In genomic region chr10:51023611-51024010, GRCh38 we compare ENCODE assay signal across 20 cellular contexts. TPM values are rescaled to one million over a fixed set of nuclear protein-coding genes. Genes with fewer than 3 reads are reported as not detected.
A peak's percentile ranks its signal among the peaks of the same experiment; 100 is the strongest.
DNase-seq lines count a peak whose midpoint lies in the region; ATAC-seq and TF ChIP-seq lines count a peak whose summit lies in the region.
"Had no signal": no experiment of that assay in that cellular context is flagged by ENCODE, and none has a peak within 500 bp of the region (broad histone marks: within the 10 kb centered on the region; RNA-seq: fewer than 3 reads in every experiment).

No MANE protein-coding gene starts in this region.

- no peaks in the 10 kb centered on the region for H3K27me3 ChIP-seq in ascending aorta
- no peaks in the 10 kb centered on the region for H3K27me3 ChIP-seq in thoracic aorta (replicated peaks; ENCODE audit: insufficient read depth)
- H3K27me3 ChIP-seq: BLaER1 had no signal

- ATAC-seq in left lobe of liver (peak; percentile 76), thoracic aorta (ENCODE audit: insufficient number of reproducible peaks, low FRiP score, low read depth) (no peak), GM18861 (IDR thresholded peaks at IDR 0.05; ENCODE audit: unreplicated experiment) (no peak), HG02970 (IDR thresholded peaks at IDR 0.05; ENCODE audit: low FRiP score, unreplicated experiment) (no peak)
- ATAC-seq: CD8-positive, alpha-beta T cell had no signal

- H3K36me3 ChIP-seq in ascending aorta (no peaks in the 10 kb centered on the region), thoracic aorta (no peaks in the 10 kb centered on the region)
- H3K36me3 ChIP-seq: BLaER1 had no signal

- DNase-seq in AG08395 (ENCODE audit: low spot score), result peak; percentile 21
- no peak for DNase-seq in ascending aorta (ENCODE audit: low spot score in 2 of 2)
- DNase-seq in left lobe of liver (ENCODE audit: low spot score), result no peak
- DNase-seq in thoracic aorta (ENCODE audit: low spot score), result no peak
- DNase-seq in erythroblast (lab: John Stamatoyannopoulos, UW), result no peak
- no peak for DNase-seq in DMS153 (lab: John Stamatoyannopoulos, UW)
- DNase-seq: Calu3; CD8-positive, alpha-beta T cell; DMS53; NCI-H1417; NCI-H187; NCI-H2107; NCI-H510A; NCI-H748 treated with DMSO at 0.1 percent for 48 hours; SHP77 had no signal

- intact Hi-C loops in ascending aorta (cut with DNase I), result no loop called here

- H3K9me3 ChIP-seq in ascending aorta (no peaks in the 10 kb centered on the region), thoracic aorta (no peaks in the 10 kb centered on the region)
- H3K9me3 ChIP-seq: BLaER1 had no signal

- H3K4me3 ChIP-seq in ascending aorta (no peak overlapping the region), thoracic aorta (peak overlapping the region; percentile 0)
- H3K4me3 ChIP-seq: BLaER1 had no signal

- H3K27ac ChIP-seq in ascending aorta (peak overlapping the region; percentile 90 to 91), thoracic aorta (peak overlapping the region; percentile 79 to 83)
- H3K27ac ChIP-seq: BLaER1, KMS-11 had no signal

- TF ChIP-seq POLR2A in erythroblast (IDR thresholded peaks at IDR 0.05; ENCODE audit: low read length), result no peak

- H3K4me1 ChIP-seq in ascending aorta, result peaks cover 8 to 62% of the 10 kb centered on the region in 2 donors
- H3K4me1 ChIP-seq in thoracic aorta (ENCODE audit: control insufficient read depth in 1 of 2, low read depth in 2 of 2), result peaks cover 61 to 94% of the 10 kb centered on the region in 2 donors

- TF ChIP-seq CTCF in ascending aorta (IDR thresholded peaks at IDR 0.05), result no peak
- TF ChIP-seq CTCF in thoracic aorta (IDR thresholded peaks at IDR 0.05), result no peak

RNA-seq across cellular contexts. Expression of gene PRKG1, which starts 50.7 kb away (rescaled TPM):
- total RNA-seq in ascending aorta, result 50.2 TPM
- 1.2 TPM for total RNA-seq in left lobe of liver
- 100 to 1,000 TPM; 145 to 381 TPM for total RNA-seq in thoracic aorta
- total RNA-seq: CD8-positive, alpha-beta T cell; OCI-LY7 had no signal

Comparison
In these comparisons a context has a peak if more than half of its experiments do, and no peak if none do; other contexts are left out.
1. RNA of gene PRKG1, which starts 50.7 kb away (total RNA-seq): 145 to 381 TPM in thoracic aorta and 50.2 TPM in ascending aorta (single experiment); 1.2 TPM in left lobe of liver (single experiment); every median in the first group is over 10 times any median in the second.